In genomic region chr3:48927928-48928327, GRCh38 we compare ENCODE assay signal across 12 cellular contexts. TPM values are rescaled to one million over a fixed set of nuclear protein-coding genes. Genes with fewer than 3 reads are reported as not detected.
A peak's percentile ranks its signal among the peaks of the same experiment; 100 is the strongest.
DNase-seq lines count a peak whose midpoint lies in the region; FAIRE-seq and TF ChIP-seq lines count a peak whose summit lies in the region.
"Had no signal": no experiment of that assay in that cellular context is flagged by ENCODE, and none has a peak within 500 bp of the region (broad histone marks: within the 10 kb centered on the region; RNA-seq: fewer than 3 reads in every experiment).

No MANE protein-coding gene starts in this region.

- peaks cover 83% of the 10 kb centered on the region for H3K36me3 ChIP-seq in endodermal cell (ENCODE audit: control insufficient read depth, insufficient read depth, low read length)

- WGBS in endodermal cell (ENCODE audit: insufficient coverage in 1 of 2, insufficient read length in 1 of 2), 2 experiments, result 88 to 100% methylated on average over 2 of the region's 2 CpGs

- H3K9me3 Mint-ChIP-seq in CD14-positive monocyte (peaks cover 0 to 4% (median 0%) of the 10 kb centered on the region in 7 donors), immature natural killer cell (no peaks in the 10 kb centered on the region), endodermal cell (no peaks in the 10 kb centered on the region)
- H3K9me3 Mint-ChIP-seq in T-helper 1 cell treated with Interleukin-12 subunit alpha and Interleukin-12 subunit beta and Interleukin-4 antibody, amounts not matched to agents 30 μg/mL and 1 μg/mL, for 36 hours, result no peaks in the 10 kb centered on the region

- intact Hi-C loops in CD14-positive monocyte (cut with micrococcal nuclease), result loop anchor here in 1 of 2 donors (10.0 kb wide), 2 partner anchors 83 to 213 kb away; partner anchors contain the start of genes IP6K2 and PRKAR2A

- TF ChIP-seq CTCF in CD14-positive monocyte (IDR thresholded peaks at IDR 0.05) (no peak), endodermal cell (conservative IDR thresholded peaks at IDR 0.05) (no peak)

- no peak for FAIRE-seq in GM12892 (lab: Jason Lieb, UNC)

- no peak overlapping the region for H3K27ac ChIP-seq in endodermal cell (ENCODE audit: low read depth, low read length)

- TF ChIP-seq POLR2A in GM12892 (IDR thresholded peaks at IDR 0.05; ENCODE audit: low read depth, low read length), result no peak

- H3K4me1 Mint-ChIP-seq in CD14-positive monocyte, result peaks cover 50% of the 10 kb centered on the region
- H3K4me1 Mint-ChIP-seq in T-helper 1 cell treated with Interleukin-12 subunit alpha and Interleukin-12 subunit beta and Interleukin-4 antibody, amounts not matched to agents 30 μg/mL and 1 μg/mL, for 36 hours (ENCODE audit: low read depth), result peaks cover 58% of the 10 kb centered on the region
- H3K4me1 Mint-ChIP-seq in immature natural killer cell, result peaks cover 68 to 70% of the 10 kb centered on the region in 2 donors
- H3K4me1 Mint-ChIP-seq in endodermal cell, result no peaks in the 10 kb centered on the region

- H3K4me1 ChIP-seq in endodermal cell (ENCODE audit: control insufficient read depth, insufficient read depth, low read length), result no peaks in the 10 kb centered on the region

- peak overlapping the region; percentile 66 to 87 (median 81) for H3K27ac Mint-ChIP-seq in CD14-positive monocyte
- H3K27ac Mint-ChIP-seq in T-helper 1 cell treated with Interleukin-12 subunit alpha and Interleukin-12 subunit beta and Interleukin-4 antibody, amounts not matched to agents 30 μg/mL and 1 μg/mL, for 36 hours, result peak overlapping the region; percentile 79
- H3K27ac Mint-ChIP-seq in immature natural killer cell, result peak overlapping the region; percentile 77 to 96 (median 90)
- H3K27ac Mint-ChIP-seq in endodermal cell, result no peak overlapping the region

- H3K9me3 ChIP-seq in endodermal cell (ENCODE audit: control insufficient read depth, low read length), result peaks cover 3% of the 10 kb centered on the region
- H3K9me3 ChIP-seq: stomach had no signal

- DNase-seq in CD14-positive monocyte (ENCODE audit: low spot score), result no peak
- DNase-seq in ELR (ENCODE audit: low read depth), result peak; percentile 49
- no peak for DNase-seq in immature natural killer cell
- no peak for DNase-seq in A172 (ENCODE audit: low spot score)
- no peak for DNase-seq in endodermal cell
- no peak for DNase-seq in GM12892 (ENCODE audit: insufficient read length)
- DNase-seq in NCI-H774 (lab: John Stamatoyannopoulos, UW), result no peak
- DNase-seq: kidney glomerular epithelial cell, NCI-H526 treated with DMSO at 0.1 percent for 48 hours, stomach, T-helper 17 cell had no signal

- no peaks in the 10 kb centered on the region for H3K27me3 ChIP-seq in endodermal cell (ENCODE audit: control insufficient read depth, insufficient read depth, low read length, poor library complexity, severe bottlenecking)
- H3K27me3 ChIP-seq: stomach had no signal

- H3K9ac ChIP-seq in endodermal cell (ENCODE audit: extremely low read depth, low read length, poor library complexity, severe bottlenecking), result no peak overlapping the region

- H3K27me3 Mint-ChIP-seq in CD14-positive monocyte (ENCODE audit: low read depth in 3 of 3), result peaks cover 0 to 1% (median 0%) of the 10 kb centered on the region in 3 donors
- no peaks in the 10 kb centered on the region for H3K27me3 Mint-ChIP-seq in T-helper 1 cell treated with Interleukin-12 subunit alpha and Interleukin-12 subunit beta and Interleukin-4 antibody, amounts not matched to agents 30 μg/mL and 1 μg/mL, for 36 hours (ENCODE audit: low read depth)
- H3K27me3 Mint-ChIP-seq in immature natural killer cell (ENCODE audit: low read depth in 3 of 3), result peaks cover 0 to 15% (median 4%) of the 10 kb centered on the region in 3 donors
- H3K27me3 Mint-ChIP-seq in endodermal cell (ENCODE audit: insufficient read depth), result no peaks in the 10 kb centered on the region
- H3K27me3 Mint-ChIP-seq: T-helper 17 cell had no signal

- H3K36me3 Mint-ChIP-seq in CD14-positive monocyte, result peaks cover 54 to 72% of the 10 kb centered on the region in 2 donors
- peaks cover 52% of the 10 kb centered on the region for H3K36me3 Mint-ChIP-seq in T-helper 1 cell treated with Interleukin-12 subunit alpha and Interleukin-12 subunit beta and Interleukin-4 antibody, amounts not matched to agents 30 μg/mL and 1 μg/mL, for 36 hours (ENCODE audit: low read depth)
- H3K36me3 Mint-ChIP-seq in immature natural killer cell, result peaks cover 19 to 27% (median 25%) of the 10 kb centered on the region in 3 donors
- H3K36me3 Mint-ChIP-seq in endodermal cell (ENCODE audit: low read depth), result peaks cover 75% of the 10 kb centered on the region

- H3K4me3 Mint-ChIP-seq in CD14-positive monocyte, result no peak overlapping the region
- peak overlapping the region; percentile 4 for H3K4me3 Mint-ChIP-seq in T-helper 1 cell treated with Interleukin-12 subunit alpha and Interleukin-12 subunit beta and Interleukin-4 antibody, amounts not matched to agents 30 μg/mL and 1 μg/mL, for 36 hours
- peak overlapping the region; percentile 46 to 84 (median 65) for H3K4me3 Mint-ChIP-seq in immature natural killer cell
- no peak overlapping the region for H3K4me3 Mint-ChIP-seq in endodermal cell
- H3K4me3 Mint-ChIP-seq: T-helper 17 cell had no signal

- no peak overlapping the region for H3K4me3 ChIP-seq in endodermal cell (ENCODE audit: low read length)
- H3K4me3 ChIP-seq: stomach had no signal

RNA-seq across cellular contexts. Expression of gene ARIH2, which starts 9.3 kb away (rescaled TPM):
- polyA plus RNA-seq in CD14-positive monocyte, result 10 to 100 TPM; 68.2 to 72.2 TPM
- polyA plus RNA-seq in immature natural killer cell, result 100 to 1,000 TPM; 171 to 224 (median 177) TPM
- total RNA-seq in A172 (2014; rRNA removed; shearing (Covaris generic)), result 71.3 and 76.1 TPM in 2 replicates
- total RNA-seq in endodermal cell, result 100 to 1,000 TPM in 1 of 2 donors, 10 to 100 TPM in 1; 86.6 to 113 TPM
- 65.9 TPM for polyA plus RNA-seq in endodermal cell (2013, experiment 1 of 2)
- polyA plus RNA-seq in endodermal cell (2013, experiment 2 of 2), result 65.7 TPM
- polyA plus RNA-seq in GM12892 (2012; ENCODE audit: missing spikeins), result 39.6 TPM

RNA-seq across cellular contexts. Expression of gene SLC25A20, which starts 29.2 kb away (rescaled TPM):
- polyA plus RNA-seq in CD14-positive monocyte, result 10 to 100 TPM; 43.6 to 60.8 TPM
- polyA plus RNA-seq in immature natural killer cell, result 100 to 1,000 TPM in 2 of 3 donors, 10 to 100 TPM in 1; 100.0 to 254 (median 100) TPM
- total RNA-seq in A172 (2014; rRNA removed; shearing (Covaris generic)), result 23.9 and 45.5 TPM in 2 replicates
- 1 to 10 TPM; 5.0 to 6.7 TPM for total RNA-seq in endodermal cell
- polyA plus RNA-seq in endodermal cell (2013, experiment 1 of 2), result 10.5 TPM
- 8.4 TPM for polyA plus RNA-seq in endodermal cell (2013, experiment 2 of 2)
- polyA plus RNA-seq in GM12892 (2012; ENCODE audit: missing spikeins), result 14.0 TPM

Comparison
In these comparisons a context has a peak if more than half of its experiments do, and no peak if none do; other contexts are left out.
1. H3K4me3 Mint-ChIP-seq: peak in T-helper 1 cell treated with Interleukin-12 subunit alpha and Interleukin-12 subunit beta and Interleukin-4 antibody, amounts not matched to agents 30 μg/mL and 1 μg/mL, for 36 hours (single experiment) and immature natural killer cell (5 of 5); none in CD14-positive monocyte (0 of 2) and endodermal cell (single experiment).